9 cellular contexts compared by ENCODE assay signal in the genomic region with DNA sequence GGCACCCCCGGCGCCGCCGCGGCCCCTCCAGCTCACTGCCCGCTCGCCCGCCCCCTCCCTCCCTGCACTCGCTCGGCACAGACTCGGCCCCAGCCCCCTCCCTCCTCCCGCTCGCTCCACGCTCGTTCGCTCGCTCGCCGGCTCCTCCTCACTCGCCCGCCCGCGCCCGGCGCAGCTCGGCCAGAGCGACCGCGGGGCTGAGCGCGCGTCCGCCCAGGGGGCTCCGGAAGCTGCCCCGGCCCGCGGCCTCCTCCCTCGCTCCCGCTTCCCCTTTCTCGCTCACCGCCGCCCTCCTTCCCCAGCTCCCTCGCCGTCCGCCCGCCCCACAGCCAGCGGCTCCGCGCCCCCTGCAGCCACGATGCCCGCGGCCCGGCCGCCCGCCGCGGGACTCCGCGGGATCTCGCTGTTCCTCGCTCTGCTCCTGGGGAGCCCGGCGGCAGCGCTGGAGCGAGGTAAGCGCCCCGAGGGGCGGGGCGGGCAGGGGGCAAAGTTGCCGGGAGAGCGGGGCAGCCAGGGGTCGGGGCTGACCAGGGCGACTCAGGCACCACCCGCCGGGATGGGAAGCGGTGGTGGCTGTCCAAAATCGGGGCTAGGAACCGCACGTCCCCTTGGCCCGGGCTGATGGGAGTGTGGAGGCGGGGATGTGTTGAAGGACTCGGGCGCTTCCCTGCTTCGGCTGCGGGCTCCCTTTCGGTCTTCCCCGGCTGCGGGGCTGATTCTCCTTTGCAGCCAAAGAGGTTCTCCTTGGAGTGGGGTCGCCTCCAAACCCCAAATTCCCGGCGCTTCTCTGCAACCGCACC. TPM values are rescaled to one million over a fixed set of nuclear protein-coding genes. Genes with fewer than 3 reads are reported as not detected.
A peak's percentile ranks its signal among the peaks of the same experiment; 100 is the strongest.
DNase-seq lines count a peak whose midpoint lies in the region; ATAC-seq and TF ChIP-seq lines count a peak whose summit lies in the region.
"Had no signal": no experiment of that assay in that cellular context is flagged by ENCODE, and none has a peak within 500 bp of the region (broad histone marks: within the 10 kb centered on the region; RNA-seq: fewer than 3 reads in every experiment).

A gene (plus strand): TSS at position 151 of the 800 bp plus-strand sequence. CDS start 208 bp downstream, at position 359.

- no peak for TF ChIP-seq EP300 in sigmoid colon (IDR thresholded peaks at IDR 0.05)

- H3K9me3 ChIP-seq in right cardiac atrium (ENCODE audit: control insufficient read depth, low read length) (no peaks in the 10 kb centered on the region), sigmoid colon (no peaks in the 10 kb centered on the region)
- H3K9me3 ChIP-seq: HAP-1 had no signal

- TF ChIP-seq POLR2A in sigmoid colon (IDR thresholded peaks at IDR 0.05): no peak

- H3K4me3 ChIP-seq in right cardiac atrium (ENCODE audit: low read length) (peak within 1 kb of the TSS; percentile 61), sigmoid colon (peak within 1 kb of the TSS in 3 of 4 donors; percentile 36 to 56 (median 49))
- H3K4me3 ChIP-seq: HAP-1 had no signal

- H3K36me3 ChIP-seq in sigmoid colon: no peaks in the 10 kb centered on the region
- H3K36me3 ChIP-seq: HAP-1 had no signal

- H3K4me1 ChIP-seq in right cardiac atrium (ENCODE audit: control insufficient read depth, insufficient read depth, low read length) (peaks cover 3% of the 10 kb centered on the region), sigmoid colon (peaks cover 0 to 25% (median 18%) of the 10 kb centered on the region in 4 donors)
- H3K4me1 ChIP-seq: HAP-1 had no signal

- WGBS in right cardiac atrium: under 1% methylated on average over 88 of the region's 92 CpGs
- WGBS in sigmoid colon, 2 donors: 1 to 4% methylated on average over 91 to 92 of the region's 92 CpGs

- DNase-seq in GM20000 (ENCODE audit: low spot score) (peak; percentile 69), NOMO-1 treated with dmso at 0.1 percent for 144 hours (lab: John Stamatoyannopoulos, UW; ENCODE audit: unreplicated experiment) (peak; percentile 22), right cardiac atrium (peak; percentile 18 to 72 (median 67)), sigmoid colon (no peak), AML-193 (lab: John Stamatoyannopoulos, UW) (no peak)

- no peaks in the 10 kb centered on the region for H3K27me3 ChIP-seq in right cardiac atrium (ENCODE audit: control insufficient read depth, insufficient read depth)
- H3K27me3 ChIP-seq in sigmoid colon: peaks cover 15 to 95% (median 66%) of the 10 kb centered on the region in 3 donors

- ATAC-seq in right cardiac atrium: peak; percentile 70 to 78
- ATAC-seq in GM19467 (IDR thresholded peaks at IDR 0.05; ENCODE audit: unreplicated experiment): no peak
- ATAC-seq in GM18517 (IDR thresholded peaks at IDR 0.05; ENCODE audit: unreplicated experiment): no peak
- no peak for ATAC-seq in HG02884 (IDR thresholded peaks at IDR 0.05; ENCODE audit: unreplicated experiment)

- no peak for TF ChIP-seq CTCF in GM20000 (IDR thresholded peaks at IDR 0.05; ENCODE audit: extremely low read depth, missing control alignments)
- no peak for TF ChIP-seq CTCF in sigmoid colon (IDR thresholded peaks at IDR 0.05)

- intact Hi-C loops in right cardiac atrium (cut with DNase I): loop anchor here in 2 of 4 donors (5.0 to 10.0 kb wide), 2 partner anchors 65 to 163 kb away; no protein-coding TSS in a partner anchor
- intact Hi-C loops in sigmoid colon (cut with DNase I): no loop called here

- H3K27ac ChIP-seq in right cardiac atrium (ENCODE audit: low read length): no peak within 1 kb of the TSS
- no peak within 1 kb of the TSS for H3K27ac ChIP-seq in sigmoid colon

RNA-seq across cellular contexts. Expression of the gene that starts here (rescaled TPM):
- total RNA-seq in right cardiac atrium (under 1 TPM; 0.17 to 0.40 (median 0.29) TPM), sigmoid colon (1 to 10 TPM in 2 of 4 donors, under 1 TPM in 2; 0.49 to 2.1 (median 0.96) TPM)
- polyA plus RNA-seq in right cardiac atrium (0.11 TPM), sigmoid colon (under 1 TPM in 1 of 3 donors, not detected in 2; 0.57 TPM)

Comparison
In these comparisons a context has a peak if more than half of its experiments do, and no peak if none do; other contexts are left out.
1. Peak in DNase-seq, ATAC-seq and H3K4me3 ChIP-seq in right cardiac atrium; RNA of the gene not detected or under 1 TPM.
2. DNase-seq: peak in GM20000 (single experiment) and NOMO-1 treated with dmso at 0.1 percent for 144 hours (single experiment); none in sigmoid colon (single experiment) and AML-193 (0 of 2).